Comparison of ENCODE assay signal across 8 cellular contexts in the genomic region with DNA sequence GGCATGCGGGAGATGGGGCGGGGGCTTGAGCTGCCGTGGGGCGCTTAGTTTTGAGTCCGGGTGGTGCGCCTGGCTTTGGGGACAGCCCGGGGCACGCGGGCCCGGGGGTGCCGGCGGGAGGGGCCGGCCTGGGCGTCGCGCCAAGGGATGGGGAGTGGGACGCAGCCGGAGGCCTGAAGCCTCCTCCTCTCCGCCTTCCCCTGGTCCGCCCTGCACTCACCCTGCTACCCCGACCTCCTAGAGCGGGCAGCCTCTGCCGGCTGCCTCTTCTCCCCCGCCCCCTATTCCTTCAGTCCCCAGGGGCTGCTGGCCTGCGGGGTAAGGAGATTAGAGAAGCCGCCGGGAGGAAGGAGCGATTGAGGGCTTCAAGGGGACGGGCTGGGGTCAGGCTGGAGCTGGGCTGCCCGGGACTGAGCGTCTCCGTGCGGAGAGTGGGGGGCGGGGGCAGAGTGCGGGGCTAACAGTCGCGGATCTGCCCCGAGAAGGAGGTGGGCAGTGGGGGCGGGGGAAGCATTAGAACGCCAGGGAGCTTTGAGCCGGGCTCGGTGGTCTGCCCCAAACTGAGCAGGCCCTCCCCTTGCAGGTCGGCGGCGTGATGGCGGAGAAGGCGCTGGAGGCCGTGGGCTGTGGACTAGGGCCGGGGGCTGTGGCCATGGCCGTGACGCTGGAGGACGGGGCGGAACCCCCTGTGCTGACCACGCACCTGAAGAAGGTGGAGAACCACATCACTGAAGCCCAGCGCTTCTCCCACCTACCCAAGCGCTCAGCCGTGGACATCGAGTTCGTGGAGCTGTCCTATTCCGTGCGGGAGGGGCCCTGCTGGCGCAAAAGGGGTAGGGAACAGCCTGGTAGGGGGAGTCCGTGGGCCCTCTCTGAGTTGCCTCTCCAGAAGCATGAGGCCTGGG. TPM values are rescaled to one million over a fixed set of nuclear protein-coding genes. Genes with fewer than 3 reads are reported as not detected.
DNase-seq lines count a peak whose midpoint lies in the region; ATAC-seq lines count a peak whose summit lies in the region.

No MANE protein-coding gene starts in this region.

- H3K4me1 ChIP-seq in stomach smooth muscle (ENCODE audit: control insufficient read depth, insufficient read depth, low read length) = peaks cover 14% of the 10 kb centered on the region

- H3K36me3 Mint-ChIP-seq in activated CD4-positive, alpha-beta T cell treated with anti-CD3 and anti-CD28 coated beads, Interleukin-2, amount 10 ng/mL, durations not matched to agents 24 days and 14 days (ENCODE audit: low read depth) = no peaks in the 10 kb centered on the region
- H3K36me3 Mint-ChIP-seq in activated naive CD4-positive, alpha-beta T cell treated with anti-CD3 and anti-CD28 coated beads, Interleukin-2, amount 50 U/mL, for 72 hours = no peaks in the 10 kb centered on the region
- no peaks in the 10 kb centered on the region for H3K36me3 Mint-ChIP-seq in immature natural killer cell

- peak overlapping the region in 1 of 2 donors; percentile 28 for H3K9ac ChIP-seq in stomach smooth muscle (ENCODE audit: low read length in 2 of 2)

- H3K36me3 ChIP-seq in stomach smooth muscle (ENCODE audit: control insufficient read depth in 2 of 2, insufficient read depth in 2 of 2, low read length in 2 of 2) = no peaks in the 10 kb centered on the region

- H3K27me3 Mint-ChIP-seq in activated CD4-positive, alpha-beta T cell treated with anti-CD3 and anti-CD28 coated beads, Interleukin-2, amount 10 ng/mL, durations not matched to agents 24 days and 14 days = peaks cover 67% of the 10 kb centered on the region
- H3K27me3 Mint-ChIP-seq in immature natural killer cell (ENCODE audit: low read depth in 3 of 3) = peaks cover 8 to 25% (median 21%) of the 10 kb centered on the region in 3 donors

- no peaks in the 10 kb centered on the region for H3K9me3 Mint-ChIP-seq in activated CD4-positive, alpha-beta T cell treated with anti-CD3 and anti-CD28 coated beads, Interleukin-2, amount 10 ng/mL, durations not matched to agents 24 days and 14 days
- H3K9me3 Mint-ChIP-seq in activated naive CD4-positive, alpha-beta T cell treated with anti-CD3 and anti-CD28 coated beads, Interleukin-2, amount 50 U/mL, for 72 hours = no peaks in the 10 kb centered on the region
- H3K9me3 Mint-ChIP-seq in immature natural killer cell = no peaks in the 10 kb centered on the region

- intact Hi-C loops in activated CD4-positive, alpha-beta T cell treated with anti-CD3 and anti-CD28 coated beads, Interleukin-2, amount 10 ng/mL, durations not matched to agents 24 days and 14 days (cut with micrococcal nuclease) = loop anchor here (5.0 kb wide), 1 partner anchor 173 kb away; no protein-coding TSS in a partner anchor

- H3K9me3 ChIP-seq in stomach smooth muscle (ENCODE audit: control insufficient read depth in 2 of 2, low read length in 2 of 2) = no peaks in the 10 kb centered on the region

- peaks cover 16 to 23% of the 10 kb centered on the region in 2 donors for H3K27me3 ChIP-seq in stomach smooth muscle (ENCODE audit: control insufficient read depth in 1 of 2, insufficient read depth in 2 of 2, low read length in 2 of 2)

- H3K27ac Mint-ChIP-seq in activated CD4-positive, alpha-beta T cell treated with anti-CD3 and anti-CD28 coated beads, Interleukin-2, amount 10 ng/mL, durations not matched to agents 24 days and 14 days = no peak overlapping the region
- H3K27ac Mint-ChIP-seq in activated naive CD4-positive, alpha-beta T cell treated with anti-CD3 and anti-CD28 coated beads, Interleukin-2, amount 50 U/mL, for 72 hours = no peak overlapping the region
- H3K27ac Mint-ChIP-seq in immature natural killer cell = no peak overlapping the region

- H3K4me3 ChIP-seq in stomach smooth muscle (ENCODE audit: low read length in 2 of 2) = peak overlapping the region; percentile 43 to 72

- H3K4me3 Mint-ChIP-seq in activated CD4-positive, alpha-beta T cell treated with anti-CD3 and anti-CD28 coated beads, Interleukin-2, amount 10 ng/mL, durations not matched to agents 24 days and 14 days = peak overlapping the region; percentile 22
- peak overlapping the region; percentile 6 to 64 (median 57) for H3K4me3 Mint-ChIP-seq in immature natural killer cell

- no peak overlapping the region for H3K27ac ChIP-seq in stomach smooth muscle (ENCODE audit: low read length)

- ATAC-seq in activated naive CD4-positive, alpha-beta T cell treated with anti-CD3 and anti-CD28 coated beads, Interleukin-2, amount 50 U/mL, for 72 hours = peak; percentile 42 to 54

- no peak for DNase-seq in activated CD4-positive, alpha-beta T cell treated with anti-CD3 and anti-CD28 coated beads, Interleukin-2, amount 10 ng/mL, durations not matched to agents 24 days and 14 days
- DNase-seq in activated CD4-positive, alpha-beta T cell treated with anti-CD3 and anti-CD28 coated beads, Interleukin-2, amount 50 U/mL, for 4 hours = no peak
- no peak for DNase-seq in activated naive CD4-positive, alpha-beta T cell treated with anti-CD3 and anti-CD28 coated beads, Interleukin-2, amount 50 U/mL, for 72 hours (ENCODE audit: low spot score in 2 of 2)
- peak in 1 of 3 donors; percentile 7 for DNase-seq in immature natural killer cell
- DNase-seq in NCI-H1436 treated with DMSO at 0.1 percent for 48 hours (lab: John Stamatoyannopoulos, UW) = no peak
- no peak for DNase-seq in AG20443 (ENCODE audit: low spot score)
- DNase-seq in GM19240 (ENCODE audit: insufficient read length, low spot score) = no peak

- H3K4me1 Mint-ChIP-seq in activated CD4-positive, alpha-beta T cell treated with anti-CD3 and anti-CD28 coated beads, Interleukin-2, amount 10 ng/mL, durations not matched to agents 24 days and 14 days = peaks cover 4% of the 10 kb centered on the region
- peaks cover 7 to 10% of the 10 kb centered on the region in 2 donors for H3K4me1 Mint-ChIP-seq in immature natural killer cell

RNA-seq across cellular contexts. Expression of a gene that starts 0.8 kb away (rescaled TPM):
- total RNA-seq in activated CD4-positive, alpha-beta T cell treated with anti-CD3 and anti-CD28 coated beads, Interleukin-2, amount 10 ng/mL, durations not matched to agents 24 days and 14 days = 0.07 TPM in 1 of 2 replicates, not detected in the other
- total RNA-seq in activated naive CD4-positive, alpha-beta T cell treated with anti-CD3 and anti-CD28 coated beads, Interleukin-2, amount 50 U/mL, for 72 hours = under 1 TPM; 0.12 to 0.25 TPM
- not detected for polyA plus RNA-seq in immature natural killer cell

RNA-seq across cellular contexts. Expression of a gene that starts 18.9 kb away (rescaled TPM):
- 23.3 and 25.0 TPM in 2 replicates for total RNA-seq in activated CD4-positive, alpha-beta T cell treated with anti-CD3 and anti-CD28 coated beads, Interleukin-2, amount 10 ng/mL, durations not matched to agents 24 days and 14 days
- 10 to 100 TPM; 13.5 to 21.8 TPM for total RNA-seq in activated naive CD4-positive, alpha-beta T cell treated with anti-CD3 and anti-CD28 coated beads, Interleukin-2, amount 50 U/mL, for 72 hours
- 10 to 100 TPM; 10.7 to 20.9 (median 11.0) TPM for polyA plus RNA-seq in immature natural killer cell

RNA-seq across cellular contexts. Expression of a gene that starts 28.2 kb away (rescaled TPM):
- total RNA-seq in activated CD4-positive, alpha-beta T cell treated with anti-CD3 and anti-CD28 coated beads, Interleukin-2, amount 10 ng/mL, durations not matched to agents 24 days and 14 days = 34.9 and 41.4 TPM in 2 replicates
- 10 to 100 TPM; 38.0 to 53.3 TPM for total RNA-seq in activated naive CD4-positive, alpha-beta T cell treated with anti-CD3 and anti-CD28 coated beads, Interleukin-2, amount 50 U/mL, for 72 hours
- polyA plus RNA-seq in immature natural killer cell = 10 to 100 TPM in 2 of 3 donors, 1 to 10 TPM in 1; 9.2 to 18.6 (median 11.0) TPM

RNA-seq across cellular contexts. Expression of a gene that starts 35.7 kb away (rescaled TPM):
- 0.54 and 0.58 TPM in 2 replicates for total RNA-seq in activated CD4-positive, alpha-beta T cell treated with anti-CD3 and anti-CD28 coated beads, Interleukin-2, amount 10 ng/mL, durations not matched to agents 24 days and 14 days
- total RNA-seq in activated naive CD4-positive, alpha-beta T cell treated with anti-CD3 and anti-CD28 coated beads, Interleukin-2, amount 50 U/mL, for 72 hours = under 1 TPM; 0.23 to 0.30 TPM
- polyA plus RNA-seq in immature natural killer cell = under 1 TPM in 1 of 3 donors, not detected in 2; 0.24 TPM

RNA-seq across cellular contexts. Expression of a gene that starts 42.5 kb away (rescaled TPM):
- total RNA-seq in activated CD4-positive, alpha-beta T cell treated with anti-CD3 and anti-CD28 coated beads, Interleukin-2, amount 10 ng/mL, durations not matched to agents 24 days and 14 days = 31.5 and 33.5 TPM in 2 replicates
- total RNA-seq in activated naive CD4-positive, alpha-beta T cell treated with anti-CD3 and anti-CD28 coated beads, Interleukin-2, amount 50 U/mL, for 72 hours = 10 to 100 TPM; 19.1 to 43.2 TPM
- 1 to 10 TPM; 1.0 to 7.7 (median 2.6) TPM for polyA plus RNA-seq in immature natural killer cell
